ENCODE assay signal across 8 cellular contexts in genomic region chr5:108381034-108381954, GRCh38. TPM values are rescaled to one million over a fixed set of nuclear protein-coding genes. Genes with fewer than 3 reads are reported as not detected.
A peak's percentile ranks its signal among the peaks of the same experiment; 100 is the strongest.
DNase-seq lines count a peak whose midpoint lies in the region; ATAC-seq, FAIRE-seq and TF ChIP-seq lines count a peak whose summit lies in the region.

No MANE protein-coding gene starts in this region.

- H3K27me3 ChIP-seq in K562 (ENCODE audit: control insufficient read depth in 2 of 2, insufficient read depth in 2 of 2, low read length in 2 of 2) (no peaks in the 10 kb centered on the region), iPS-15b (ENCODE audit: control insufficient read depth, insufficient read depth, low read length) (no peaks in the 10 kb centered on the region), skeletal muscle satellite cell (ENCODE audit: control insufficient read depth, insufficient read depth, low read length) (no peaks in the 10 kb centered on the region)

- peak overlapping the region; percentile 95 for H2AFZ ChIP-seq in K562 (ENCODE audit: low read depth, low read length)

- peak; percentile 75 for DNase-seq in G401 (ENCODE audit: low spot score)
- DNase-seq in KBM-7 = peak; percentile 74
- DNase-seq in T-helper 9 cell = peak; percentile 69
- DNase-seq in K562 (ENCODE audit: extremely low read depth in 1 of 4, low spot score in 3 of 4) = peak; percentile 59 to 78 (median 63)
- no peak for DNase-seq in NCI-H2107 (lab: John Stamatoyannopoulos, UW)

- H4K20me1 ChIP-seq in K562 (replicated peaks; ENCODE audit: control insufficient read depth, insufficient read depth, low read length) = no peaks in the 10 kb centered on the region

- BruUV-seq in K562 (replicated peaks; lab: Mats Ljungman, UMichigan) = no TSS peak

- H3K9me3 ChIP-seq in K562 (replicated peaks; ENCODE audit: control insufficient read depth, insufficient read depth, low read depth, low read length) (no peaks in the 10 kb centered on the region), iPS-15b (ENCODE audit: control insufficient read depth, insufficient read depth, low read length) (no peaks in the 10 kb centered on the region), skeletal muscle satellite cell (replicated peaks; ENCODE audit: low read length) (no peaks in the 10 kb centered on the region)

- POLR2A ChIA-PET in K562 (lab: Yijun Ruan, JAX) = interaction anchor here (0.6 to 1.6 kb wide), 6 partner anchors 11 to 412 kb away, joined by 3 to 12 read pairs (median 3); no protein-coding TSS in a partner anchor

- intact Hi-C loops in K562 (cut with micrococcal nuclease) = loop anchor here (10.0 kb wide), 1 partner anchor 344 kb away; no protein-coding TSS in a partner anchor

- H3K9ac ChIP-seq in K562 (ENCODE audit: insufficient read depth in 1 of 2, low read depth in 2 of 2, low read length in 2 of 2) (peak overlapping the region; percentile 84 to 98), iPS-15b (ENCODE audit: low read depth, low read length) (peak overlapping the region; percentile 90), skeletal muscle satellite cell (ENCODE audit: low read depth, low read length) (peak overlapping the region; percentile 98)

- no peak for TF ChIP-seq CTCF in K562 (IDR thresholded peaks at IDR 0.05 in 2 of 3, conservative IDR thresholded peaks at IDR 0.05 in 1 of 3; ENCODE audit: insufficient read depth in 2 of 3, low read depth in 1 of 3, low read length in 3 of 3)

- no peak for FAIRE-seq in K562 (lab: Jason Lieb, UNC)

- H3K4me3 ChIP-seq in K562 = peak overlapping the region; percentile 78
- H3K4me3 ChIP-seq in iPS-15b (ENCODE audit: low read depth, low read length) = peak overlapping the region; percentile 82
- H3K4me3 ChIP-seq in skeletal muscle satellite cell (ENCODE audit: low read length) = peak overlapping the region; percentile 99

- H3K27ac ChIP-seq in K562 (ENCODE audit: extremely low read depth, low read depth, low read length) = peak overlapping the region; percentile 96

- no peak for TF ChIP-seq RAD21 in K562 (CRISPR knock-in tag; conservative IDR thresholded peaks at IDR 0.05 in 1 of 2, IDR thresholded peaks at IDR 0.05 in 1 of 2)

- H3K4me1 ChIP-seq in K562 (replicated peaks in 1 of 2; ENCODE audit: control insufficient read depth in 2 of 2, insufficient read depth in 2 of 2, low read length in 2 of 2) (peaks cover 9 to 19% of the 10 kb centered on the region in 2 experiments), iPS-15b (ENCODE audit: control insufficient read depth, insufficient read depth, low read length) (peaks cover 3% of the 10 kb centered on the region), skeletal muscle satellite cell (ENCODE audit: control insufficient read depth, insufficient read depth, low read length) (peaks cover 17% of the 10 kb centered on the region)

- in situ Hi-C loops in G401 (cut with HindIII; ENCODE audit: low sequenced_read_pairs) = no loop called here
- in situ Hi-C loops in KBM-7 (cut with MboI; ENCODE audit: low pct_unique_long_range_greater_than_20kb, low sequenced_read_pairs) = no loop called here
- in situ Hi-C loops in K562 (cut with MboI) = no loop called here

- CTCF ChIA-PET in K562 (lab: Yijun Ruan, JAX; ENCODE audit: low intra/inter-chr PET ratio) = no interaction called here

- WGBS in K562 (ENCODE audit: insufficient coverage, low coverage, missing lambda C conversion rate) = under 1% methylated on average over 35 of the region's 112 CpGs

- peaks cover 6% of the 10 kb centered on the region; the same call in 2 of the 3 replicates for H3K79me2 ChIP-seq in K562 (ENCODE audit: control insufficient read depth, insufficient read depth, low read length)

- ATAC-seq in GM21619 (IDR thresholded peaks at IDR 0.05; ENCODE audit: unreplicated experiment) (peak; percentile 42), K562 (peak; percentile 87)

- no peak for TF ChIP-seq EP300 in K562 (IDR thresholded peaks at IDR 0.05; ENCODE audit: low read length)

- no peaks in the 10 kb centered on the region for H3K9me1 ChIP-seq in K562 (ENCODE audit: control insufficient read depth, insufficient read depth, low read length)

- TF ChIP-seq POLR2A in K562 (conservative IDR thresholded peaks at IDR 0.05) = no peak; the same call in 1 of the 2 replicates

- H3K36me3 ChIP-seq in K562 (ENCODE audit: control insufficient read depth, insufficient read depth, low read length) (no peaks in the 10 kb centered on the region), iPS-15b (ENCODE audit: control insufficient read depth, insufficient read depth, low read length) (no peaks in the 10 kb centered on the region), skeletal muscle satellite cell (ENCODE audit: insufficient read depth, low read length) (no peaks in the 10 kb centered on the region)

- peak overlapping the region; percentile 87; the same call in 1 of the 2 replicates for H3K4me2 ChIP-seq in K562 (ENCODE audit: insufficient read depth, low read length)
- peak overlapping the region; percentile 83 for H3K4me2 ChIP-seq in skeletal muscle satellite cell (ENCODE audit: low read length)

TF ChIP-seq in K562, 482 proteins besides CTCF, POLR2A, EP300 and RAD21 (continues in another document):
- TF ChIP-seq CBX8 (IDR thresholded peaks at IDR 0.05; ENCODE audit: borderline replicate concordance, extremely low read depth, low read depth, low read length, poor library complexity, severe bottlenecking) (no peak), THAP7 (CRISPR knock-in tag; IDR thresholded peaks at IDR 0.05) (0 out of 2 replicates have a peak, but pooled peaks have one; percentile 5), UBTF (IDR thresholded peaks at IDR 0.05; ENCODE audit: borderline replicate concordance in 1 of 2, low read depth in 2 of 2, low read length in 2 of 2) (peak; percentile 89), MYC (IDR thresholded peaks at IDR 0.05; ENCODE audit: low read depth, low read length) (no peak), MYC (CRISPR knock-in tag; IDR thresholded peaks at IDR 0.05; ENCODE audit: borderline replicate concordance, low read depth) (peak; percentile 17; the same call in 1 of the 2 replicates), BHLHE40 (IDR thresholded peaks at IDR 0.05; ENCODE audit: low read length) (no peak), SAP30 (IDR thresholded peaks at IDR 0.05; ENCODE audit: borderline replicate concordance, insufficient read depth, low read depth, low read length, poor library complexity, severe bottlenecking) (no peak), ZNF76 (CRISPR knock-in tag; IDR thresholded peaks at IDR 0.05; ENCODE audit: borderline replicate concordance) (peak; percentile 41; the same call in 1 of the 2 replicates), NCOA4 (IDR thresholded peaks at IDR 0.05; ENCODE audit: partially characterized antibody) (no peak)
- TF ChIP-seq, protein P1, sequence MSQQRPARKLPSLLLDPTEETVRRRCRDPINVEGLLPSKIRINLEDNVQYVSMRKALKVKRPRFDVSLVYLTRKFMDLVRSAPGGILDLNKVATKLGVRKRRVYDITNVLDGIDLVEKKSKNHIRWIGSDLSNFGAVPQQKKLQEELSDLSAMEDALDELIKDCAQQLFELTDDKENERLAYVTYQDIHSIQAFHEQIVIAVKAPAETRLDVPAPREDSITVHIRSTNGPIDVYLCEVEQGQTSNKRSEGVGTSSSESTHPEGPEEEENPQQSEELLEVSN (IDR thresholded peaks at IDR 0.05; ENCODE audit: borderline replicate concordance in 1 of 2, extremely low read depth in 1 of 2, insufficient read depth in 1 of 2, insufficient read length in 1 of 2, low read depth in 1 of 2, low read length in 1 of 2, poor library complexity in 1 of 2, severe bottlenecking in 1 of 2) = peak; percentile 54 to 84

RNA-seq across cellular contexts. Expression of gene FBXL17, which starts 0.6 kb away (rescaled TPM):
- 8.3 and 9.2 TPM in 2 replicates for total RNA-seq in G401 (2014; rRNA removed; shearing (Covaris generic))
- 5.1 and 5.3 TPM in 2 replicates for total RNA-seq in K562 (2011; cell fraction: chromatin; rRNA removed; ENCODE audit: low replicate concordance)
- total RNA-seq in K562 (2011; cell fraction: nucleolus; rRNA removed) = 4.3 and 4.8 TPM in 2 replicates
- total RNA-seq in K562 (2011; cell fraction: nucleoplasm; rRNA removed) = 3.3 and 4.2 TPM in 2 replicates
- total RNA-seq in K562 (2014; rRNA removed) (1.8 and 2.2 TPM in 2 replicates), K562 (2014; rRNA removed; fragmentation: Illumina TruSeq; extraction: Trizol) (4.1 and 5.2 TPM in 2 replicates), K562 (2015; rRNA removed; fragmentation: Illumina TruSeq; extraction: Trizol) (5.0 and 5.4 TPM in 2 replicates), K562 (2021) (3.0 and 3.1 TPM in 2 replicates)
- polyA plus RNA-seq in K562 (2011; rRNA removed) (0.87 and 1.3 TPM in 2 replicates), K562 (2014; fragmentation: Illumina TruSeq; extraction: Trizol) (2.0 and 2.1 TPM in 2 replicates), K562 (2014; fragmentation: Nextera tagmentation; extraction: Ambion mirVana) (under 1 TPM; 0.32 to 0.48 TPM), K562 (2014; rRNA removed) (1.2 and 2.5 TPM in 2 replicates)
- polyA plus RNA-seq in K562 (2011; cell fraction: cytosol; rRNA removed) = 0.40 and 0.54 TPM in 2 replicates
- polyA plus RNA-seq in K562 (2011; cell fraction: nucleus; rRNA removed) = 1.4 and 2.2 TPM in 2 replicates
- 5.0 and 6.3 TPM in 2 replicates for polyA plus RNA-seq in K562 (2012)
- 1.3 and 4.4 TPM in 2 replicates for polyA minus RNA-seq in K562 (2011; rRNA and poly(A)+ RNA removed)
- polyA minus RNA-seq in K562 (2011; cell fraction: cytosol; rRNA and poly(A)+ RNA removed) = 0.55 and 1.3 TPM in 2 replicates
- polyA minus RNA-seq in K562 (2011; cell fraction: nucleus; rRNA and poly(A)+ RNA removed) = 4.8 and 7.8 TPM in 2 replicates
- total RNA-seq in skeletal muscle satellite cell (2012; rRNA removed) = 8.1 and 9.2 TPM in 2 replicates
